In genomic region chr12:120468271-120468845, GRCh38 we compare ENCODE assay signal across 7 cellular contexts. TPM values are rescaled to one million over a fixed set of nuclear protein-coding genes. Genes with fewer than 3 reads are reported as not detected.
DNase-seq lines count a peak whose midpoint lies in the region; ATAC-seq and TF ChIP-seq lines count a peak whose summit lies in the region.

No MANE protein-coding gene starts in this region.

- POLR2A ChIA-PET in T-cell (lab: Charles Lee): interaction anchor here (0.6 to 1.2 kb wide), 5 partner anchors 9 to 864 kb away, joined by 3 to 5 read pairs (median 3); partner anchors contain the start of gene POP5 (in 1 of the 2)

- ATAC-seq in HG03439 (IDR thresholded peaks at IDR 0.05; ENCODE audit: unreplicated experiment) (peak; percentile 14), T-cell (replicated peaks in 1 of 4) (no peak), memory B cell (ENCODE audit: low read depth) (no peak), upper lobe of right lung (peak; percentile 40)

- TF ChIP-seq CTCF in upper lobe of right lung (IDR thresholded peaks at IDR 0.05): no peak

- H3K36me3 Mint-ChIP-seq in T-cell: peaks cover 29% of the 10 kb centered on the region
- peaks cover 14% of the 10 kb centered on the region for H3K36me3 Mint-ChIP-seq in memory B cell

- no peaks in the 10 kb centered on the region for H3K27me3 ChIP-seq in duodenal mucosa (ENCODE audit: control insufficient read depth in 1 of 2, insufficient read depth in 2 of 2, low read length in 2 of 2)
- H3K27me3 ChIP-seq in upper lobe of right lung: no peaks in the 10 kb centered on the region

- peak overlapping the region; percentile 72 for H3K27ac ChIP-seq in duodenal mucosa (ENCODE audit: low read depth, low read length)
- H3K27ac ChIP-seq in upper lobe of right lung: peak overlapping the region; percentile 92

- intact Hi-C loops in upper lobe of right lung (cut with DNase I): no loop called here

- H3K4me1 Mint-ChIP-seq in T-cell: peaks cover 45 to 50% (median 49%) of the 10 kb centered on the region in 3 donors
- H3K4me1 Mint-ChIP-seq in memory B cell: peaks cover 22% of the 10 kb centered on the region

- H3K36me3 ChIP-seq in duodenal mucosa (ENCODE audit: control insufficient read depth in 1 of 2, insufficient read depth in 2 of 2, low read length in 2 of 2) (peaks cover 20 to 36% of the 10 kb centered on the region in 2 donors), upper lobe of right lung (peaks cover 34% of the 10 kb centered on the region)

- H3K4me3 ChIP-seq in duodenal mucosa (ENCODE audit: low read depth in 1 of 2, low read length in 2 of 2) (peak overlapping the region; percentile 73 to 87), upper lobe of right lung (peak overlapping the region; percentile 65)

- H3K9me3 Mint-ChIP-seq in T-cell (no peaks in the 10 kb centered on the region), memory B cell (no peaks in the 10 kb centered on the region)

- H3K27ac Mint-ChIP-seq in T-cell (peak overlapping the region; percentile 84), memory B cell (peak overlapping the region; percentile 86)

- H3K4me3 Mint-ChIP-seq in T-cell: peak overlapping the region; percentile 86 to 88 (median 87)
- H3K4me3 Mint-ChIP-seq in memory B cell: peak overlapping the region; percentile 89

- peak; percentile 36 for DNase-seq in GF-D8 (lab: John Stamatoyannopoulos, UW)
- DNase-seq in T-cell: peak in 1 of 34 experiments; percentile 11
- DNase-seq in memory B cell (ENCODE audit: low spot score in 2 of 2): no peak
- peak; percentile 70 for DNase-seq in upper lobe of right lung
- DNase-seq in cortex of kidney (lab: John Stamatoyannopoulos, UW): no peak

- H3K9ac ChIP-seq in duodenal mucosa (ENCODE audit: low read depth in 1 of 2, low read length in 2 of 2): peak overlapping the region; percentile 69 to 79

- H3K4me1 ChIP-seq in duodenal mucosa (ENCODE audit: control insufficient read depth in 1 of 2, insufficient read depth in 2 of 2, low read length in 2 of 2) (peaks cover 10 to 27% of the 10 kb centered on the region in 2 donors), upper lobe of right lung (peaks cover 26% of the 10 kb centered on the region)

- CTCF ChIA-PET in T-cell (lab: Charles Lee): interaction anchor here in 1 of 2 donors (1.3 to 2.5 kb wide), 6 partner anchors 10 to 30 kb away, joined by 4 to 14 read pairs (median 6); partner anchors contain the start of genes COX6A1 and DYNLL1

- H3K27me3 Mint-ChIP-seq in T-cell (no peaks in the 10 kb centered on the region), memory B cell (no peaks in the 10 kb centered on the region)

- H3K9me3 ChIP-seq in duodenal mucosa (ENCODE audit: control insufficient read depth in 1 of 2, low read length in 2 of 2) (no peaks in the 10 kb centered on the region), upper lobe of right lung (no peaks in the 10 kb centered on the region)

RNA-seq across cellular contexts. Expression of gene SRSF9, which starts 1.2 kb away (rescaled TPM):
- total RNA-seq in T-cell: 100 to 1,000 TPM; 134 to 149 (median 135) TPM
- total RNA-seq in upper lobe of right lung: 116 TPM

RNA-seq across cellular contexts. Expression of gene GATC, which starts 22.1 kb away (rescaled TPM):
- total RNA-seq in T-cell (10 to 100 TPM; 15.9 to 47.2 (median 30.3) TPM), upper lobe of right lung (29.3 TPM)

RNA-seq across cellular contexts. Expression of gene TRIAP1, which starts 22.2 kb away (rescaled TPM):
- total RNA-seq in T-cell: 10 to 100 TPM; 15.9 to 24.0 (median 21.5) TPM
- 21.1 TPM for total RNA-seq in upper lobe of right lung

RNA-seq across cellular contexts. Expression of gene DYNLL1, which starts 27.6 kb away (rescaled TPM):
- total RNA-seq in T-cell: 10 to 100 TPM; 47.2 to 90.1 (median 75.5) TPM
- 242 TPM for total RNA-seq in upper lobe of right lung

RNA-seq across cellular contexts. Expression of gene COX6A1, which starts 30.4 kb away (rescaled TPM):
- total RNA-seq in T-cell (100 to 1,000 TPM; 128 to 171 (median 163) TPM), upper lobe of right lung (258 TPM)

Comparison
In these comparisons a context has a peak if more than half of its experiments do, and no peak if none do; other contexts are left out.
1. DNase-seq: peak in GF-D8 (single experiment) and upper lobe of right lung (single experiment); none in memory B cell (0 of 2) and cortex of kidney (single experiment).
2. ATAC-seq: peak in HG03439 (single experiment) and upper lobe of right lung (single experiment); none in T-cell (0 of 4) and memory B cell (single experiment).